In the genomic region with DNA sequence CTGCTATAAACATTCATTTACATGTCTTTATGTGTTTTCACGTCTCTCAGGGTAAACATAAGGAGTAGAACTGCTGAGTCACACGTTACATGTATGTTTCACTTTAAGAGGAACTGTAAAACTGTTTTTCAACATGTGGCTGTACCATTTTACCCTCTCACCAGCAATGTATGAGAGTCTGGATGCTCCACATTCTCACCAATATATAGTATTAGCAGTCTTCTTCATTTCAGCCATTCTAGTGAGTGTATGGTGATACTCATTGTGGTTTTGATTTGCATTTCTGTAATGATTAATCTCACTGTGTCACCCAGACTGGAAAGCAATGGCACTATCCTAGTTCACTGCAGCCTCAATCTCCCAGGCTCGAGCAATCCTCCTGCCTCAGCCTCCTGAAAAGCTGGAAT, we compare ENCODE assay signal across 9 cellular contexts. TPM values are rescaled to one million over a fixed set of nuclear protein-coding genes. Genes with fewer than 3 reads are reported as not detected.
DNase-seq lines count a peak whose midpoint lies in the region; ATAC-seq, FAIRE-seq and TF ChIP-seq lines count a peak whose summit lies in the region.
"Had no signal": no experiment of that assay in that cellular context is flagged by ENCODE, and none has a peak within 500 bp of the region (broad histone marks: within the 10 kb centered on the region; RNA-seq: fewer than 3 reads in every experiment).

No MANE protein-coding gene starts in this region.

- POLR2A ChIA-PET in RWPE1 (lab: Yijun Ruan, JAX; ENCODE audit: low non-redundant PET), result no interaction called here

- H3K27ac Mint-ChIP-seq in central memory CD8-positive, alpha-beta T cell (ENCODE audit: low read depth), result peak overlapping the region; percentile 35
- no peak overlapping the region for H3K27ac Mint-ChIP-seq in glutamatergic neuron (ENCODE audit: unreplicated experiment)

- H3K27me3 Mint-ChIP-seq in central memory CD8-positive, alpha-beta T cell, result no peaks in the 10 kb centered on the region
- H3K27me3 Mint-ChIP-seq in glutamatergic neuron (ENCODE audit: unreplicated experiment), result no peaks in the 10 kb centered on the region

- ATAC-seq in GM21381 (IDR thresholded peaks at IDR 0.05; ENCODE audit: unreplicated experiment) (peak; percentile 94), HG03159 (IDR thresholded peaks at IDR 0.05; ENCODE audit: unreplicated experiment) (peak; percentile 94)
- no peak for ATAC-seq in central memory CD8-positive, alpha-beta T cell (replicated peaks; ENCODE audit: extremely low read depth, poor library complexity, severe bottlenecking)
- ATAC-seq: upper lobe of right lung had no signal

- CTCF ChIA-PET in RWPE1 (lab: Yijun Ruan, JAX), result no interaction called here

- FAIRE-seq in GM18507 (lab: Jason Lieb, UNC), result peak; percentile 84

- TF ChIP-seq CTCF in RWPE1 (conservative IDR thresholded peaks at IDR 0.05; ENCODE audit: low read depth), result no peak
- no peak for TF ChIP-seq CTCF in glutamatergic neuron (IDR thresholded peaks at IDR 0.05; ENCODE audit: partially characterized antibody, unreplicated experiment)

- H3K36me3 Mint-ChIP-seq in central memory CD8-positive, alpha-beta T cell (ENCODE audit: insufficient read depth), result peaks cover 32% of the 10 kb centered on the region
- no peaks in the 10 kb centered on the region for H3K36me3 Mint-ChIP-seq in glutamatergic neuron (ENCODE audit: unreplicated experiment)

- peaks cover 23% of the 10 kb centered on the region for H3K4me1 Mint-ChIP-seq in central memory CD8-positive, alpha-beta T cell
- no peaks in the 10 kb centered on the region for H3K4me1 Mint-ChIP-seq in glutamatergic neuron (ENCODE audit: low read depth, unreplicated experiment)

- DNase-seq in GM18507 (ENCODE audit: extremely low spot score, insufficient read length, low read depth) (no peak), posterior cingulate gyrus (no peak), cerebellar nuclear complex (lab: John Stamatoyannopoulos, UW) (no peak), RWPE1 (ENCODE audit: low spot score) (no peak), glutamatergic neuron (no peak)
- DNase-seq in central memory CD8-positive, alpha-beta T cell (ENCODE audit: low spot score in 2 of 2), result no peak
- DNase-seq: upper lobe of right lung had no signal

- H3K27ac ChIP-seq in RWPE1, result no peak overlapping the region
- H3K27ac ChIP-seq: upper lobe of right lung had no signal

- no peaks in the 10 kb centered on the region for H3K9me3 Mint-ChIP-seq in central memory CD8-positive, alpha-beta T cell
- H3K9me3 Mint-ChIP-seq in glutamatergic neuron (ENCODE audit: unreplicated experiment), result no peaks in the 10 kb centered on the region

- H3K4me3 Mint-ChIP-seq in central memory CD8-positive, alpha-beta T cell, result no peak overlapping the region
- no peak overlapping the region for H3K4me3 Mint-ChIP-seq in glutamatergic neuron (ENCODE audit: unreplicated experiment)

- intact Hi-C loops in posterior cingulate gyrus (cut with DNase I), result no loop called here

RNA-seq across cellular contexts. Expression of a gene that starts 37.1 kb away (rescaled TPM):
- 31.9 TPM for total RNA-seq in glutamatergic neuron (ENCODE audit: unreplicated experiment)
